ENCODE assay signal across 10 cellular contexts in genomic region chr7:115087437-115087836, GRCh38.
DNase-seq lines count a peak whose midpoint lies in the region; ATAC-seq and TF ChIP-seq lines count a peak whose summit lies in the region.
"Had no signal": no experiment of that assay in that cellular context is flagged by ENCODE, and none has a peak within 500 bp of the region (broad histone marks: within the 10 kb centered on the region; RNA-seq: fewer than 3 reads in every experiment).

No MANE protein-coding gene starts in this region.

- no peak overlapping the region for H3K4me3 Mint-ChIP-seq in activated CD8-positive, alpha-beta T cell treated with anti-CD3 and anti-CD28 coated beads, Interleukin-2, amount 10 ng/mL, durations not matched to agents 7 days and 5 days

- intact Hi-C loops in body of pancreas (cut with DNase I), result no loop called here

- no peaks in the 10 kb centered on the region for H3K9me3 ChIP-seq in body of pancreas
- H3K9me3 ChIP-seq: ascending aorta, vagina had no signal

- no peaks in the 10 kb centered on the region for H3K4me1 Mint-ChIP-seq in activated CD8-positive, alpha-beta T cell treated with anti-CD3 and anti-CD28 coated beads, Interleukin-2, amount 10 ng/mL, durations not matched to agents 7 days and 5 days (ENCODE audit: low read depth)

- no peaks in the 10 kb centered on the region for H3K27me3 ChIP-seq in body of pancreas
- H3K27me3 ChIP-seq: ascending aorta, vagina had no signal

- no peak overlapping the region for H3K27ac Mint-ChIP-seq in activated CD8-positive, alpha-beta T cell treated with anti-CD3 and anti-CD28 coated beads, Interleukin-2, amount 10 ng/mL, durations not matched to agents 7 days and 5 days

- ATAC-seq in body of pancreas, result peak; percentile 95
- ATAC-seq in activated CD8-positive, alpha-beta T cell treated with anti-CD3 and anti-CD28 coated beads, Interleukin-2, amount 10 ng/mL, durations not matched to agents 7 days and 5 days, result no peak
- no peak for ATAC-seq in HG02623 (IDR thresholded peaks at IDR 0.05; ENCODE audit: unreplicated experiment)
- ATAC-seq in HG03045 (IDR thresholded peaks at IDR 0.05; ENCODE audit: unreplicated experiment), result no peak

- 12 to 30% methylated on average over 2 of the region's 2 CpGs for WGBS in body of pancreas, 2 donors

- H3K4me3 ChIP-seq in body of pancreas, result no peak overlapping the region
- H3K4me3 ChIP-seq: ascending aorta, vagina had no signal

- DNase-seq in HT1080 (ENCODE audit: low read depth) (peak; percentile 80), body of pancreas (peak; percentile 21 to 49 (median 28)), iris pigment epithelial cell (ENCODE audit: low read depth) (peak; percentile 92), ureter (ENCODE audit: low spot score) (peak; percentile 47)
- no peak for DNase-seq in activated CD8-positive, alpha-beta T cell treated with anti-CD3 and anti-CD28 coated beads, Interleukin-2, amount 10 ng/mL, durations not matched to agents 7 days and 5 days
- DNase-seq: activated CD4-positive, alpha-beta T cell treated with anti-CD3 and anti-CD28 coated beads for 4 hours had no signal

- POLR2A ChIA-PET in activated CD8-positive, alpha-beta T cell treated with anti-CD3 and anti-CD28 coated beads, Interleukin-2, amount 10 ng/mL, durations not matched to agents 7 days and 5 days (lab: Charles Lee), result interaction anchor here (0.9 kb wide), 1 partner anchor 19 kb away, joined by 6 read pairs; no protein-coding TSS in a partner anchor

- no peak for TF ChIP-seq CTCF in body of pancreas (IDR thresholded peaks at IDR 0.05)

- no peak for TF ChIP-seq POLR2A in body of pancreas (IDR thresholded peaks at IDR 0.05)

- peaks cover 29% of the 10 kb centered on the region for H3K4me1 ChIP-seq in body of pancreas
- H3K4me1 ChIP-seq: vagina had no signal

- peaks cover 3% of the 10 kb centered on the region for H3K27me3 Mint-ChIP-seq in activated CD8-positive, alpha-beta T cell treated with anti-CD3 and anti-CD28 coated beads, Interleukin-2, amount 10 ng/mL, durations not matched to agents 7 days and 5 days (ENCODE audit: low read depth)

- no peaks in the 10 kb centered on the region for H3K36me3 Mint-ChIP-seq in activated CD8-positive, alpha-beta T cell treated with anti-CD3 and anti-CD28 coated beads, Interleukin-2, amount 10 ng/mL, durations not matched to agents 7 days and 5 days (ENCODE audit: low read depth)

- H3K27ac ChIP-seq in body of pancreas, result peak overlapping the region in 3 of 4 donors; percentile 16 to 21 (median 18)
- H3K27ac ChIP-seq: ascending aorta, vagina had no signal

- CTCF ChIA-PET in activated CD8-positive, alpha-beta T cell treated with anti-CD3 and anti-CD28 coated beads, Interleukin-2, amount 10 ng/mL, durations not matched to agents 7 days and 5 days (lab: Charles Lee), result interaction anchor here (0.7 kb wide), 1 partner anchor 29 kb away, joined by 3 read pairs; no protein-coding TSS in a partner anchor

- no peaks in the 10 kb centered on the region for H3K9me3 Mint-ChIP-seq in activated CD8-positive, alpha-beta T cell treated with anti-CD3 and anti-CD28 coated beads, Interleukin-2, amount 10 ng/mL, durations not matched to agents 7 days and 5 days (ENCODE audit: insufficient read depth)

- H3K36me3 ChIP-seq in body of pancreas (replicated peaks in 1 of 2; ENCODE audit: insufficient read depth in 1 of 2, low read depth in 2 of 2), result no peaks in the 10 kb centered on the region
- H3K36me3 ChIP-seq: ascending aorta, vagina had no signal
